Comparison of ENCODE assay signal across 10 cellular contexts in genomic region chr9:93093449-93094293, GRCh38. TPM values are rescaled to one million over a fixed set of nuclear protein-coding genes. Genes with fewer than 3 reads are reported as not detected.
DNase-seq lines count a peak whose midpoint lies in the region; ATAC-seq and TF ChIP-seq lines count a peak whose summit lies in the region.
"Had no signal": no experiment of that assay in that cellular context is flagged by ENCODE, and none has a peak within 500 bp of the region (broad histone marks: within the 10 kb centered on the region; RNA-seq: fewer than 3 reads in every experiment).

No MANE protein-coding gene starts in this region.

- no peak for ATAC-seq in HCT116
- ATAC-seq in HG02840 (IDR thresholded peaks at IDR 0.05; ENCODE audit: low FRiP score, unreplicated experiment) = no peak
- no peak for ATAC-seq in foreskin keratinocyte
- ATAC-seq: Panc1 had no signal

- DNase-seq in HCT116 (ENCODE audit: low read depth, low spot score) = no peak
- no peak for DNase-seq in immature natural killer cell
- no peak for DNase-seq in stomach
- no peak for DNase-seq in NCI-H1436 (lab: John Stamatoyannopoulos, UW)
- DNase-seq in foreskin keratinocyte = no peak
- DNase-seq: retina had no signal

- no peak for TF ChIP-seq CTCF in HCT116 (IDR thresholded peaks at IDR 0.05 in 2 of 3, conservative IDR thresholded peaks at IDR 0.05 in 1 of 3; ENCODE audit: borderline replicate concordance in 1 of 3, insufficient read depth in 1 of 3, low read depth in 2 of 3, low read length in 2 of 3)
- no peak for TF ChIP-seq CTCF in VCaP (conservative IDR thresholded peaks at IDR 0.05)
- TF ChIP-seq CTCF in stomach (IDR thresholded peaks at IDR 0.05) = no peak
- TF ChIP-seq CTCF in foreskin keratinocyte (conservative IDR thresholded peaks at IDR 0.05) = no peak

- no peak for TF ChIP-seq POLR2A in HCT116 (IDR thresholded peaks at IDR 0.05; ENCODE audit: borderline replicate concordance, extremely low read depth, insufficient read depth, insufficient read length)
- TF ChIP-seq POLR2A in stomach (IDR thresholded peaks at IDR 0.05) = no peak

- BruUV-seq in HCT116 (replicated peaks; lab: Mats Ljungman, UMichigan) = no TSS peak

- no peak for TF ChIP-seq EP300 in stomach (IDR thresholded peaks at IDR 0.05)

- RAD21 ChIA-PET in HCT116 (lab: Charles Lee; ENCODE audit: low non-redundant PET in 1 of 2, low total read pairs in 2 of 2, uncharacterized antibody in 2 of 2, unreplicated experiment in 2 of 2) = no interaction called here

- no peak overlapping the region for H3K9ac ChIP-seq in HCT116 (ENCODE audit: low read length)

- H3K4me3 ChIP-seq in HCT116 (replicated peaks in 1 of 2; ENCODE audit: low read depth in 1 of 2, low read length in 2 of 2) = no peak overlapping the region
- H3K4me3 ChIP-seq in stomach = no peak overlapping the region

- no peaks in the 10 kb centered on the region for H3K36me3 ChIP-seq in HCT116 (ENCODE audit: control insufficient read depth in 1 of 2, insufficient read depth in 2 of 2, low read length in 2 of 2)
- H3K36me3 ChIP-seq in stomach = no peaks in the 10 kb centered on the region

- peak overlapping the region; percentile 35 to 97 (median 88) for H3K27ac Mint-ChIP-seq in immature natural killer cell

- peaks cover 0 to 21% of the 10 kb centered on the region in 2 experiments; a peak in 2 of 4 replicates for H3K9me3 ChIP-seq in HCT116 (ENCODE audit: control insufficient read depth in 1 of 2, insufficient read depth in 1 of 2, low read depth in 1 of 2, low read length in 2 of 2)
- H3K9me3 ChIP-seq in stomach = peaks cover 0 to 13% (median 0%) of the 10 kb centered on the region in 4 donors

- H2AFZ ChIP-seq in HCT116 (ENCODE audit: low read depth, low read length, poor library complexity, severe bottlenecking) = no peak overlapping the region

- CTCF ChIA-PET in HCT116 (lab: Charles Lee) = no interaction called here

- POLR2A ChIA-PET in HCT116 (lab: Charles Lee) = no interaction called here

- peak overlapping the region; percentile 33 to 87 (median 84) for H3K4me3 Mint-ChIP-seq in immature natural killer cell

- H3K27ac ChIP-seq in HCT116 (ENCODE audit: low read depth, low read length) = peak overlapping the region; percentile 7; the same call in 1 of the 2 replicates
- H3K27ac ChIP-seq in VCaP = peak overlapping the region; percentile 83
- H3K27ac ChIP-seq in stomach = peak overlapping the region in 4 of 5 donors; percentile 10 to 98 (median 96)
- H3K27ac ChIP-seq in foreskin keratinocyte = no peak overlapping the region

- H3K4me1 ChIP-seq in HCT116 (ENCODE audit: control insufficient read depth in 1 of 2, insufficient read depth in 2 of 2, low read length in 2 of 2) (peaks cover 29 to 65% of the 10 kb centered on the region in 2 experiments), stomach (peaks cover 24 to 49% (median 46%) of the 10 kb centered on the region in 4 donors), foreskin keratinocyte (no peaks in the 10 kb centered on the region)

- no peak for TF ChIP-seq RAD21 in HCT116 (IDR thresholded peaks at IDR 0.05; ENCODE audit: low read depth)

- WGBS in stomach, 5 donors = 46 to 62% (median 55%) methylated on average over 7 to 13 of the region's 13 CpGs

- H3K27me3 ChIP-seq in HCT116 (ENCODE audit: insufficient read depth, low read length) (no peaks in the 10 kb centered on the region), stomach (no peaks in the 10 kb centered on the region), foreskin keratinocyte (no peaks in the 10 kb centered on the region)

- H3K27me3 Mint-ChIP-seq in immature natural killer cell (ENCODE audit: low read depth in 3 of 3) = peaks cover 2 to 14% (median 4%) of the 10 kb centered on the region in 3 donors

- peaks cover 23% of the 10 kb centered on the region for H3K79me2 ChIP-seq in HCT116 (ENCODE audit: insufficient read depth, low read length)

- no peaks in the 10 kb centered on the region for H3K9me3 Mint-ChIP-seq in immature natural killer cell

- no peaks in the 10 kb centered on the region for H3K9me2 ChIP-seq in HCT116 (ENCODE audit: insufficient read depth)

- intact Hi-C loops in HCT116 (cut with micrococcal nuclease) = no loop called here
- intact Hi-C loops in stomach (cut with DNase I; ENCODE audit: low total_unique reads) = no loop called here

- no peaks in the 10 kb centered on the region for H3K36me3 Mint-ChIP-seq in immature natural killer cell

- H3K4me2 ChIP-seq in HCT116 (ENCODE audit: low read length) = no peak overlapping the region

- H4K20me1 ChIP-seq in HCT116 (ENCODE audit: insufficient read depth) = no peaks in the 10 kb centered on the region

- H3K4me1 Mint-ChIP-seq in immature natural killer cell = peaks cover 42 to 45% of the 10 kb centered on the region in 2 donors

TF ChIP-seq in HCT116, 20 proteins besides CTCF, POLR2A, EP300 and RAD21:
- TF ChIP-seq POLR2AphosphoS5 (IDR thresholded peaks at IDR 0.05; ENCODE audit: low read depth, low read length) = no peak
- TF ChIP-seq JUND (IDR thresholded peaks at IDR 0.05) = no peak
- TF ChIP-seq SRF (IDR thresholded peaks at IDR 0.05; ENCODE audit: low read depth) = no peak
- TF ChIP-seq CEBPB (IDR thresholded peaks at IDR 0.05; ENCODE audit: low read depth) = no peak
- TF ChIP-seq ATF3 (IDR thresholded peaks at IDR 0.05) = no peak
- no peak for TF ChIP-seq EZH2 (IDR thresholded peaks at IDR 0.05)
- no peak for TF ChIP-seq ELF1 (IDR thresholded peaks at IDR 0.05; ENCODE audit: borderline replicate concordance, low read depth)
- no peak for TF ChIP-seq ZNF274 (IDR thresholded peaks at IDR 0.05; ENCODE audit: low read depth, low read length)

RNA-seq across cellular contexts. Expression of gene CARD19, which starts 2.3 kb away (rescaled TPM):
- total RNA-seq in HCT116 (2021; ENCODE audit: unreplicated experiment) (54.5 TPM), stomach (10 to 100 TPM; 14.3 to 95.1 (median 58.0) TPM), foreskin keratinocyte (31.1 TPM in 2 replicates)
- 78.2 and 88.3 TPM in 2 replicates for polyA plus RNA-seq in HCT116 (2012)
- polyA plus RNA-seq in immature natural killer cell (100 to 1,000 TPM in 1 of 3 donors, 10 to 100 TPM in 2; 55.1 to 105 (median 78.8) TPM), stomach (10 to 100 TPM; 32.9 to 46.6 (median 44.5) TPM), foreskin keratinocyte (46.3 and 47.5 TPM in 2 replicates)

RNA-seq across cellular contexts. Expression of gene SUSD3, which starts 35.2 kb away (rescaled TPM):
- total RNA-seq in HCT116 (2021; ENCODE audit: unreplicated experiment) (11.3 TPM), stomach (1 to 10 TPM in 3 of 5 donors, not detected in 2; 1.7 to 4.5 (median 2.4) TPM), foreskin keratinocyte (0.11 and 0.44 TPM in 2 replicates)
- 15.2 and 16.4 TPM in 2 replicates for polyA plus RNA-seq in HCT116 (2012)
- polyA plus RNA-seq in immature natural killer cell (1 to 10 TPM in 2 of 3 donors, not detected in 1; 3.5 to 5.2 TPM), stomach (1 to 10 TPM; 2.0 to 3.4 (median 2.9) TPM), foreskin keratinocyte (0.18 and 0.24 TPM in 2 replicates)
- total RNA-seq: dermis microvascular lymphatic vessel endothelial cell had no signal

RNA-seq across cellular contexts. Expression of gene NINJ1, which starts 40.4 kb away (rescaled TPM):
- total RNA-seq in HCT116 (2021; ENCODE audit: unreplicated experiment) (34.4 TPM), stomach (100 to 1,000 TPM in 2 of 5 donors, 10 to 100 TPM in 2, 1 to 10 TPM in 1; 9.3 to 153 (median 30.0) TPM), foreskin keratinocyte (15.8 and 17.7 TPM in 2 replicates)
- 61.5 and 66.1 TPM in 2 replicates for polyA plus RNA-seq in HCT116 (2012)
- polyA plus RNA-seq in immature natural killer cell (10 to 100 TPM; 51.3 to 91.0 (median 54.0) TPM), stomach (10 to 100 TPM; 34.2 to 63.3 (median 35.0) TPM), foreskin keratinocyte (24.6 and 29.8 TPM in 2 replicates)
